In genomic region chr15:70451861-70452653, GRCh38 we compare ENCODE assay signal across 11 cellular contexts.
A peak's percentile ranks its signal among the peaks of the same experiment; 100 is the strongest.
DNase-seq lines count a peak whose midpoint lies in the region; ATAC-seq, FAIRE-seq and TF ChIP-seq lines count a peak whose summit lies in the region.
"Had no signal": no experiment of that assay in that cellular context is flagged by ENCODE, and none has a peak within 500 bp of the region (broad histone marks: within the 10 kb centered on the region; RNA-seq: fewer than 3 reads in every experiment).

No MANE protein-coding gene starts in this region.

- 43% methylated on average over 25 of the region's 25 CpGs for WGBS in liver
- WGBS in HepG2 (ENCODE audit: low lambda C conversion rate), result 57% methylated on average over 22 of the region's 25 CpGs
- 72 to 75% methylated on average over 22 to 24 of the region's 25 CpGs for WGBS in upper lobe of left lung, 2 donors

- peaks cover 5 to 14% (median 9%) of the 10 kb centered on the region in 4 donors for H3K4me1 ChIP-seq in liver (ENCODE audit: control insufficient read depth in 4 of 4, insufficient read depth in 4 of 4, low read length in 3 of 4)
- H3K4me1 ChIP-seq in HepG2 (ENCODE audit: insufficient read depth, low read length), result no peaks in the 10 kb centered on the region
- peaks cover 6 to 21% (median 15%) of the 10 kb centered on the region in 4 donors for H3K4me1 ChIP-seq in upper lobe of left lung

- TF ChIP-seq EP300 in HepG2 (IDR thresholded peaks at IDR 0.05; ENCODE audit: low read depth in 2 of 2, low read length in 2 of 2), result no peak
- no peak for TF ChIP-seq EP300 in HepG2 (CRISPR knock-in tag; IDR thresholded peaks at IDR 0.05; ENCODE audit: borderline replicate concordance)
- peak in 1 of 4 donors; percentile 61 for TF ChIP-seq EP300 in upper lobe of left lung (IDR thresholded peaks at IDR 0.05)

- BruUV-seq in HepG2 (replicated peaks; lab: Mats Ljungman, UMichigan), result no TSS peak

- intact Hi-C loops in HepG2 (cut with micrococcal nuclease; ENCODE audit: unreplicated experiment), result no loop called here
- intact Hi-C loops in left colon (cut with DNase I, micrococcal nuclease), result no loop called here

- TF ChIP-seq RAD21 in liver (IDR thresholded peaks at IDR 0.05) (peak in 1 of 2 donors; percentile 55), HepG2 (CRISPR knock-in tag; IDR thresholded peaks at IDR 0.05) (no peak)

- H3K9ac ChIP-seq in liver (ENCODE audit: low read depth in 1 of 2, low read length in 2 of 2) (no peak overlapping the region), HepG2 (ENCODE audit: insufficient read depth, low read depth, low read length) (no peak overlapping the region)

- H3K36me3 ChIP-seq in liver (ENCODE audit: control insufficient read depth in 4 of 4, insufficient read depth in 3 of 4, low read depth in 1 of 4, low read length in 3 of 4), result no peaks in the 10 kb centered on the region
- no peaks in the 10 kb centered on the region for H3K36me3 ChIP-seq in HepG2 (replicated peaks in 1 of 2; ENCODE audit: control insufficient read depth in 1 of 2, insufficient read depth in 2 of 2, low read length in 2 of 2)
- H3K36me3 ChIP-seq in upper lobe of left lung, result no peaks in the 10 kb centered on the region
- H3K36me3 ChIP-seq: gastroesophageal sphincter had no signal

- FAIRE-seq in HepG2 (lab: Jason Lieb, UNC), result no peak

- POLR2A ChIA-PET in HepG2 (lab: Yijun Ruan, JAX), result no interaction called here
- POLR2A ChIA-PET in RWPE1 (lab: Yijun Ruan, JAX; ENCODE audit: low non-redundant PET), result no interaction called here

- H3K9me3 ChIP-seq in liver (ENCODE audit: control insufficient read depth in 4 of 4, low read length in 3 of 4), result no peaks in the 10 kb centered on the region
- no peaks in the 10 kb centered on the region for H3K9me3 ChIP-seq in HepG2 (ENCODE audit: low read length)
- no peaks in the 10 kb centered on the region for H3K9me3 ChIP-seq in upper lobe of left lung
- H3K9me3 ChIP-seq: gastroesophageal sphincter had no signal

- H3K4me3 ChIP-seq in liver (ENCODE audit: low read depth in 1 of 3, low read length in 3 of 3) (peak overlapping the region in 1 of 3 donors; percentile 26), HepG2 (replicated peaks in 1 of 3; ENCODE audit: insufficient read depth in 1 of 3, low read depth in 2 of 3, low read length in 3 of 3) (no peak overlapping the region), upper lobe of left lung (no peak overlapping the region)
- H3K4me3 ChIP-seq: gastroesophageal sphincter, skin epidermis had no signal

- ATAC-seq in HepG2 (no peak), left colon (peak; percentile 59), upper lobe of left lung (ENCODE audit: low FRiP score in 2 of 2) (peak; percentile 18 to 24), GM19324 (IDR thresholded peaks at IDR 0.05; ENCODE audit: low FRiP score, unreplicated experiment) (no peak)
- ATAC-seq: gastroesophageal sphincter had no signal

- H3K27me3 ChIP-seq in liver (ENCODE audit: control insufficient read depth in 4 of 4, insufficient read depth in 4 of 4, low read length in 3 of 4) (no peaks in the 10 kb centered on the region), HepG2 (ENCODE audit: control insufficient read depth in 1 of 2, insufficient read depth in 2 of 2, low read length in 2 of 2) (peaks cover 3 to 4% of the 10 kb centered on the region in 2 experiments; a peak in 3 of 5 replicates), upper lobe of left lung (no peaks in the 10 kb centered on the region)

- H3K79me2 ChIP-seq in HepG2 (ENCODE audit: insufficient read depth, low read length), result no peaks in the 10 kb centered on the region

- H3K27ac ChIP-seq in liver (ENCODE audit: low read depth in 1 of 2, low read length in 2 of 2), result peak overlapping the region; percentile 53 to 78
- H3K27ac ChIP-seq in HepG2 (ENCODE audit: extremely low read length, insufficient read depth, low read length), result no peak overlapping the region
- H3K27ac ChIP-seq in upper lobe of left lung, result peak overlapping the region in 1 of 4 donors; percentile 9
- H3K27ac ChIP-seq in RWPE1, result no peak overlapping the region
- H3K27ac ChIP-seq: gastroesophageal sphincter, skin epidermis had no signal

- in situ Hi-C loops in HepG2 (cut with HindIII; ENCODE audit: extremely low pct_ligation_motif_present, low pct_unique_long_range_greater_than_20kb), result no loop called here

- no peak overlapping the region for H3K4me2 ChIP-seq in HepG2 (ENCODE audit: low read depth, low read length)

- H4K20me1 ChIP-seq in HepG2 (ENCODE audit: insufficient read depth, low read length), result no peaks in the 10 kb centered on the region

- TF ChIP-seq CTCF in liver (IDR thresholded peaks at IDR 0.05; ENCODE audit: low read depth, low read length, missing input control), result no peak
- TF ChIP-seq CTCF in HepG2 (CRISPR knock-in tag; IDR thresholded peaks at IDR 0.05), result no peak
- no peak for TF ChIP-seq CTCF in upper lobe of left lung (IDR thresholded peaks at IDR 0.05)
- no peak for TF ChIP-seq CTCF in RWPE1 (conservative IDR thresholded peaks at IDR 0.05; ENCODE audit: low read depth)

- CTCF ChIA-PET in HepG2 (lab: Yijun Ruan, JAX; ENCODE audit: low intra/inter-chr PET ratio, low total read pairs), result no interaction called here
- CTCF ChIA-PET in RWPE1 (lab: Yijun Ruan, JAX), result interaction anchor here (1.1 kb wide), 1 partner anchor 8 kb away, joined by 3 read pairs; no protein-coding TSS in a partner anchor

- TF ChIP-seq POLR2A in HepG2 (IDR thresholded peaks at IDR 0.05; ENCODE audit: insufficient read depth in 1 of 2, low read depth in 2 of 2, low read length in 2 of 2) (no peak), upper lobe of left lung (IDR thresholded peaks at IDR 0.05) (no peak)

- no peak overlapping the region for H2AFZ ChIP-seq in HepG2 (ENCODE audit: low read length)

- DNase-seq in HepG2 (ENCODE audit: low spot score) (no peak), activated T-cell treated with anti-CD3 and anti-CD28 coated beads for 1 hour (ENCODE audit: low read depth) (peak; percentile 24), left colon (peak; percentile 46 to 64), upper lobe of left lung (peak in 1 of 2 donors; percentile 79), NCI-H524 treated with DMSO at 0.1 percent for 48 hours (lab: John Stamatoyannopoulos, UW) (no peak), RWPE1 (ENCODE audit: low spot score) (no peak)
- DNase-seq: substantia nigra had no signal

TF ChIP-seq in liver, 16 proteins besides CTCF, POLR2A, EP300 and RAD21 (continues in another document):
- TF ChIP-seq HNF4G (IDR thresholded peaks at IDR 0.05), result no peak
- TF ChIP-seq JUND (IDR thresholded peaks at IDR 0.05), result peak in 1 of 2 donors; percentile 18
- TF ChIP-seq SP1 (IDR thresholded peaks at IDR 0.05), result peak; percentile 95
- TF ChIP-seq FOXA2 (IDR thresholded peaks at IDR 0.05), result peak; percentile 37
- peak; percentile 84 for TF ChIP-seq MAX (IDR thresholded peaks at IDR 0.05)
- TF ChIP-seq GABPA (IDR thresholded peaks at IDR 0.05 in 1 of 2, conservative IDR thresholded peaks at IDR 0.05 in 1 of 2), result no peak
- peak; percentile 57 to 72 for TF ChIP-seq HNF4A (conservative IDR thresholded peaks at IDR 0.05)

TF ChIP-seq in HepG2, 621 proteins besides CTCF, POLR2A, EP300 and RAD21:
- TF ChIP-seq ZNF34 (CRISPR knock-in tag; IDR thresholded peaks at IDR 0.05; ENCODE audit: borderline replicate concordance), result no peak
- no peak for TF ChIP-seq NFE2 (CRISPR knock-in tag; IDR thresholded peaks at IDR 0.05)
- no peak for TF ChIP-seq ZNF652 (CRISPR knock-in tag; IDR thresholded peaks at IDR 0.05; ENCODE audit: borderline replicate concordance, low read depth)
- TF ChIP-seq ZNF501 (CRISPR knock-in tag; IDR thresholded peaks at IDR 0.05), result no peak
- TF ChIP-seq HMG20A (CRISPR knock-in tag; IDR thresholded peaks at IDR 0.05; ENCODE audit: borderline replicate concordance), result no peak
- no peak for TF ChIP-seq ZNF619 (CRISPR knock-in tag; IDR thresholded peaks at IDR 0.05)
- no peak for TF ChIP-seq EEA1 (CRISPR knock-in tag; IDR thresholded peaks at IDR 0.05; ENCODE audit: borderline replicate concordance)
- TF ChIP-seq ZFY (CRISPR knock-in tag; IDR thresholded peaks at IDR 0.05), result no peak
- no peak for TF ChIP-seq NFE2L1 (CRISPR knock-in tag; IDR thresholded peaks at IDR 0.05; ENCODE audit: borderline replicate concordance)
- TF ChIP-seq SP140L (CRISPR knock-in tag; IDR thresholded peaks at IDR 0.05; ENCODE audit: borderline replicate concordance), result no peak
- TF ChIP-seq NPAS2 (CRISPR knock-in tag; IDR thresholded peaks at IDR 0.05; ENCODE audit: borderline replicate concordance), result no peak

Comparison
In these comparisons a context has a peak if more than half of its experiments do, and no peak if none do; other contexts are left out.
1. H3K27ac ChIP-seq: peak in liver (2 of 2); none in HepG2 (single experiment) and RWPE1 (single experiment).
2. ATAC-seq: peak in left colon (single experiment) and upper lobe of left lung (2 of 2); none in HepG2 (single experiment) and GM19324 (single experiment).
3. DNase-seq: peak in activated T-cell treated with anti-CD3 and anti-CD28 coated beads for 1 hour (single experiment) and left colon (2 of 2); none in HepG2 (single experiment), NCI-H524 treated with DMSO at 0.1 percent for 48 hours (single experiment) and RWPE1 (single experiment).